Comparison of ENCODE assay signal across 21 cellular contexts in the genomic region with DNA sequence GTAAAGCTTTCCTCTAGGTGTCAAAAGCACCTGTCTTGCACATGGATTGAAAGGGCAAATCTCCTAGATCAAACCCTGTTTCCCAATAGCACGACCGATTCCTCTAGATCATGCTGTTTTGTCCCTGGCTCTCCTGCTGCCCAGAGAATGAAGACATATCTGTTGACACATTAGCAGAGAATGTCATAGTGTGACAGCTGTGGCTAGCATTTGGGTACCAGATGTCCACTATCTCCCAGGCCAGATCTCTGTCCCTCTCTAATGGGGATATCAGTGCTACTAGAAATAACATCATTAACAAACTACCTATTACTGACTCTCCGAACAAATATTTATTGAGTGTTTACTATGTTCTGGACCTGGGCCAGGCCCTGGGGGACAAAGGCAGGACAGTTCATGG.
"Had no signal": no experiment of that assay in that cellular context is flagged by ENCODE, and none has a peak within 500 bp of the region (broad histone marks: within the 10 kb centered on the region; RNA-seq: fewer than 3 reads in every experiment).

No MANE protein-coding gene starts in this region.

- H3K4me3 ChIP-seq: esophagus squamous epithelium, prostate gland, right atrium auricular region, thoracic aorta, tibial nerve, upper lobe of left lung, uterus had no signal

- H3K4me1 ChIP-seq: esophagus squamous epithelium, prostate gland, right atrium auricular region, tibial nerve, upper lobe of left lung, uterus had no signal

- H3K9me3 ChIP-seq: esophagus squamous epithelium, prostate gland, thoracic aorta, upper lobe of left lung, uterus had no signal

- H3K27me3 ChIP-seq: right atrium auricular region, tibial nerve, upper lobe of left lung, uterus had no signal

- ATAC-seq: effector memory CD8-positive, alpha-beta T cell; left lobe of liver; naive thymus-derived CD8-positive, alpha-beta T cell; sciatic nerve; stimulated activated naive B cell treated with anti-CD40 and anti-IgM and Interleukin-4, amounts not matched to agents 10 μg/mL and 1 μg/mL and 100 μg/mL, for 72 hours had no signal

- DNase-seq: cortex of kidney; effector memory CD8-positive, alpha-beta T cell; erythroblast; esophagus squamous epithelium; head of caudate nucleus; kidney; mesenchymal stem cell; midbrain; naive thymus-derived CD8-positive, alpha-beta T cell; nephron progenitor cell; nucleus accumbens; stimulated activated CD4-positive, alpha-beta T cell treated with anti-CD3 and anti-CD28 coated beads, Interleukin-2, amount 100 ng/mL, for 24 hours; stimulated activated naive B cell treated with anti-CD40 and anti-IgM and Interleukin-4, amounts not matched to agents 10 μg/mL and 1 μg/mL and 100 μg/mL, for 72 hours; upper lobe of left lung; uterus had no signal

- H3K27ac ChIP-seq: esophagus squamous epithelium, prostate gland, right atrium auricular region, thoracic aorta, tibial nerve, upper lobe of left lung, uterus had no signal

- H3K36me3 ChIP-seq: esophagus squamous epithelium, prostate gland, right atrium auricular region, thoracic aorta, tibial nerve, upper lobe of left lung, uterus had no signal
